ENCODE assay signal across 18 cellular contexts in the genomic region with DNA sequence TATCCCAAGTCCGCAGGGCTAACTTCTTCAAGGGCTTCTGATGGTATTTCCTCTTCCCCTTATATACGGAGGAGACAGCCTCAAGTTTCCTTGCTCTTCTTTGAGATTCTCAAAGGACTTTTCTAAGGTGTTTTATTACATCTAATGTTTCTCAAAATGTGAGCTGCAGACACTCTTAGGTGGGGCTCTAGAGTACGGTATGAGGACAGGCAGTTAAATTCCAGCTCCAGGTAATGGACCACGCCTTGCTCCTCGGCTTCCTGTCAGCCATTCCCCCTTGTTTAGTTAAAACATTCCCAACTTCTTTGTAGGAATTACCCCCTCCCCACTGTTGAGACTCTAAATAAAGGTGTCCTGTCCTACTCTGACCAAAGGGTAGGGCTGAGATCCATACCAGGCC.
"Had no signal": no experiment of that assay in that cellular context is flagged by ENCODE, and none has a peak within 500 bp of the region (broad histone marks: within the 10 kb centered on the region; RNA-seq: fewer than 3 reads in every experiment).

No MANE protein-coding gene starts in this region.

- H3K9me3 ChIP-seq: SK-N-SH had no signal

- H3K9ac ChIP-seq: SK-N-SH had no signal

- DNase-seq: Karpas-422, KG1, MM.1S, NCI-H1092 treated with DMSO at 0.1 percent for 48 hours, NCI-H1417, NCI-H1436 treated with DMSO at 0.1 percent for 48 hours, NCI-H1694, NCI-H187 treated with DMSO at 0.1 percent for 48 hours, NCI-H2081, NCI-H2107, NCI-H2227 treated with DMSO at 0.1 percent for 48 hours, NCI-H524, NCI-H69, NCI-H774, RPMI8226, SHP77, SK-N-SH, SW 1271 had no signal

- H3K9me2 ChIP-seq: SK-N-SH had no signal

- H3K4me2 ChIP-seq: SK-N-SH had no signal
